Comparison of ENCODE assay signal across 17 cellular contexts in genomic region chr2:200422532-200423262, GRCh38.
DNase-seq lines count a peak whose midpoint lies in the region; ATAC-seq, FAIRE-seq and TF ChIP-seq lines count a peak whose summit lies in the region.
"Had no signal": no experiment of that assay in that cellular context is flagged by ENCODE, and none has a peak within 500 bp of the region (broad histone marks: within the 10 kb centered on the region; RNA-seq: fewer than 3 reads in every experiment).

No MANE protein-coding gene starts in this region.

- peaks cover 4% of the 10 kb centered on the region for H3K4me1 Mint-ChIP-seq in stimulated activated naive CD8-positive, alpha-beta T cell treated with anti-CD3 and anti-CD28 coated beads, Interleukin-15, amount 100 ng/mL, for 72 hours

- no peaks in the 10 kb centered on the region for H3K9me3 ChIP-seq in H1 (ENCODE audit: insufficient read depth in 2 of 2, low read depth in 1 of 2, low read length in 1 of 2)
- H3K9me3 ChIP-seq: body of pancreas, gastrocnemius medialis, transverse colon had no signal

- no peak overlapping the region for H2BK20ac ChIP-seq in H1 (ENCODE audit: low read length)

- H3K4me1 ChIP-seq in H1 (replicated peaks in 1 of 4; ENCODE audit: control insufficient read depth in 3 of 4, insufficient read depth in 4 of 4, low read length in 3 of 4): peaks cover 0 to 4% (median 1%) of the 10 kb centered on the region in 4 experiments; a peak in 2 of 7 replicates
- H3K4me1 ChIP-seq: body of pancreas, gastrocnemius medialis, transverse colon had no signal

- H4K20me1 ChIP-seq in H1 (replicated peaks in 1 of 2; ENCODE audit: control insufficient read depth in 1 of 2, insufficient read depth in 2 of 2, low read length in 2 of 2): no peaks in the 10 kb centered on the region

- no peak for TF ChIP-seq EP300 in H1 (IDR thresholded peaks at IDR 0.05; ENCODE audit: borderline replicate concordance in 1 of 2, low read depth in 2 of 2, low read length in 2 of 2)

- POLR2A ChIA-PET in H1 (lab: Charles Lee; ENCODE audit: partially characterized antibody): no interaction called here

- no peak overlapping the region for H3K27ac ChIP-seq in H1 (ENCODE audit: low read depth, low read length)
- H3K27ac ChIP-seq: body of pancreas, gastrocnemius medialis, transverse colon had no signal

- H3K27ac Mint-ChIP-seq in stimulated activated naive CD8-positive, alpha-beta T cell treated with anti-CD3 and anti-CD28 coated beads, Interleukin-15, amount 100 ng/mL, for 72 hours: no peak overlapping the region

- TF ChIP-seq RAD21 in H1 (IDR thresholded peaks at IDR 0.05 in 1 of 2, conservative IDR thresholded peaks at IDR 0.05 in 1 of 2; ENCODE audit: low read depth in 2 of 2, low read length in 2 of 2): no peak

- H3K9ac ChIP-seq in H1 (replicated peaks in 1 of 4; ENCODE audit: extremely low read depth in 1 of 4, low read depth in 3 of 4, low read length in 3 of 4): no peak overlapping the region

- no peak overlapping the region for H3K14ac ChIP-seq in H1 (ENCODE audit: insufficient read length)

- no peak overlapping the region for H3K4me3 ChIP-seq in H1 (ENCODE audit: extremely low read depth in 1 of 4, insufficient read depth in 2 of 4, low read depth in 3 of 4, low read length in 4 of 4)
- H3K4me3 ChIP-seq: body of pancreas, gastrocnemius medialis, transverse colon had no signal

- TF ChIP-seq CTCF in H1 (IDR thresholded peaks at IDR 0.05; ENCODE audit: control extremely low read depth in 1 of 3, insufficient read depth in 1 of 3, low read depth in 1 of 3, low read length in 3 of 3): no peak

- FAIRE-seq in RCC 7860 (lab: Jason Lieb, UNC) (no peak), H1 (lab: Jason Lieb, UNC) (no peak)

- no peaks in the 10 kb centered on the region for H3K79me2 ChIP-seq in H1 (ENCODE audit: control insufficient read depth in 1 of 2, insufficient read depth in 2 of 2, low read length in 2 of 2)

- no peak overlapping the region for H4K5ac ChIP-seq in H1 (ENCODE audit: insufficient read length, low read depth, low read length)

- H4K91ac ChIP-seq in H1 (replicated peaks; ENCODE audit: insufficient read length, low read length): no peak overlapping the region

- no peaks in the 10 kb centered on the region for H3K27me3 Mint-ChIP-seq in stimulated activated naive CD8-positive, alpha-beta T cell treated with anti-CD3 and anti-CD28 coated beads, Interleukin-15, amount 100 ng/mL, for 72 hours

- H3K56ac ChIP-seq in H1 (replicated peaks; ENCODE audit: insufficient read length, low read depth, low read length): no peak overlapping the region

- H2BK15ac ChIP-seq in H1 (ENCODE audit: low read length): no peak overlapping the region

- in situ Hi-C loops in KBM-7 (cut with MboI; ENCODE audit: low pct_unique_long_range_greater_than_20kb, low sequenced_read_pairs): no loop called here

- no peaks in the 10 kb centered on the region for H3K79me1 ChIP-seq in H1 (ENCODE audit: low read depth, low read length)

- no peak overlapping the region for H3K18ac ChIP-seq in H1 (ENCODE audit: extremely low read depth, low read length)

- H3K36me3 ChIP-seq in H1 (ENCODE audit: control insufficient read depth in 2 of 4, insufficient read depth in 4 of 4, low read length in 3 of 4): peaks cover 3 to 56% (median 33%) of the 10 kb centered on the region in 4 experiments; a peak in 7 of 8 replicates

- no peak for DNase-seq in stimulated activated naive CD8-positive, alpha-beta T cell treated with anti-CD3 and anti-CD28 coated beads, Interleukin-15, amount 100 ng/mL, for 72 hours
- no peak for DNase-seq in stimulated activated naive CD8-positive, alpha-beta T cell treated with anti-CD3 and anti-CD28 coated beads, Interleukin-15, Interleukin-2, amounts not matched to agents 100 U/mL and 50 U/mL, for 24 hours
- DNase-seq in RCC 7860 (ENCODE audit: low spot score): peak; percentile 9
- no peak for DNase-seq in H1 (ENCODE audit: low read depth in 1 of 2, low spot score in 2 of 2)
- no peak for DNase-seq in KBM-7
- no peak for DNase-seq in mucosa of gallbladder (ENCODE audit: low spot score)
- DNase-seq: body of pancreas; effector CD8-positive, alpha-beta T cell; gastrocnemius medialis; GOT3; NCI-H1417; NCI-H2227 treated with DMSO at 0.1 percent for 48 hours; stimulated activated CD4-positive, alpha-beta T cell treated with anti-CD3 and anti-CD28 coated beads, Interleukin-4, amount 100 ng/mL, for 4 hours; transverse colon had no signal

- H3K27me3 ChIP-seq in H1 (replicated peaks in 1 of 4; ENCODE audit: control insufficient read depth in 3 of 4, extremely low read depth in 1 of 4, insufficient read depth in 3 of 4, low read length in 3 of 4): no peaks in the 10 kb centered on the region
- H3K27me3 ChIP-seq: body of pancreas, gastrocnemius medialis, transverse colon had no signal

- no peak overlapping the region for H3K23ac ChIP-seq in H1 (ENCODE audit: insufficient read length)

- H2BK12ac ChIP-seq in H1 (ENCODE audit: low read depth, low read length): no peak overlapping the region

- no peaks in the 10 kb centered on the region for H3K9me3 Mint-ChIP-seq in stimulated activated naive CD8-positive, alpha-beta T cell treated with anti-CD3 and anti-CD28 coated beads, Interleukin-15, amount 100 ng/mL, for 72 hours

- H2AK5ac ChIP-seq in H1 (ENCODE audit: low read depth, low read length): no peak overlapping the region

- CTCF ChIA-PET in H1 (lab: Charles Lee; ENCODE audit: partially characterized antibody): interaction anchor here (0.7 to 0.8 kb wide), 2 partner anchors 61 to 283 kb away, joined by 3 to 4 read pairs; no protein-coding TSS in a partner anchor

- H2BK5ac ChIP-seq in H1 (ENCODE audit: low read depth, low read length): no peak overlapping the region

- no peak overlapping the region for H2AFZ ChIP-seq in H1 (ENCODE audit: low read length)

- no peak overlapping the region for H3K4ac ChIP-seq in H1 (replicated peaks; ENCODE audit: insufficient read length, low read depth, low read length)

- no peaks in the 10 kb centered on the region for H3K23me2 ChIP-seq in H1 (ENCODE audit: low read depth, low read length)

- WGBS in H1 (ENCODE audit: extremely low coverage in 1 of 2, insufficient coverage in 1 of 2, insufficient read length in 1 of 2, insufficient replicate concordance in 2 of 2, low coverage in 1 of 2, low lambda C conversion rate in 2 of 2, missing lambda C conversion rate in 1 of 2), 2 experiments: 85% methylated on average over 7 of the region's 7 CpGs; no CpG with 5 or more reads in 1 of the 2 experiments

- H2BK120ac ChIP-seq in H1 (replicated peaks; ENCODE audit: low read depth, low read length): no peak overlapping the region

- no peak overlapping the region for H3K4me3 Mint-ChIP-seq in stimulated activated naive CD8-positive, alpha-beta T cell treated with anti-CD3 and anti-CD28 coated beads, Interleukin-15, amount 100 ng/mL, for 72 hours

- peak; percentile 79 for ATAC-seq in stimulated activated naive CD8-positive, alpha-beta T cell treated with anti-CD3 and anti-CD28 coated beads, Interleukin-15, amount 100 ng/mL, for 72 hours
- no peak for ATAC-seq in stimulated activated naive CD8-positive, alpha-beta T cell treated with anti-CD3 and anti-CD28 coated beads, Interleukin-15, Interleukin-2, amounts not matched to agents 100 U/mL and 50 U/mL, for 24 hours
- ATAC-seq in HG02970 (IDR thresholded peaks at IDR 0.05; ENCODE audit: low FRiP score, unreplicated experiment) (no peak), GM19397 (IDR thresholded peaks at IDR 0.05; ENCODE audit: unreplicated experiment) (no peak)
- ATAC-seq: body of pancreas, gastrocnemius medialis, sciatic nerve had no signal

- no peak overlapping the region for H3K4me2 ChIP-seq in H1 (ENCODE audit: insufficient read depth in 1 of 2, low read depth in 2 of 2, low read length in 2 of 2)

- no peak overlapping the region for H4K8ac ChIP-seq in H1 (ENCODE audit: extremely low read depth, insufficient read depth, low read length)

- TF ChIP-seq POLR2A in H1 (IDR thresholded peaks at IDR 0.05; ENCODE audit: control extremely low read depth in 1 of 2, low read depth in 2 of 2, low read length in 2 of 2): 0 out of 3 replicates have a peak, but pooled peaks of 1 of the 2 experiments have one; percentile 21

TF ChIP-seq in H1, 55 proteins besides CTCF, POLR2A, EP300 and RAD21:
- TF ChIP-seq POLR2AphosphoS5 (IDR thresholded peaks at IDR 0.05; ENCODE audit: low read depth, low read length) (0 out of 2 replicates have a peak, but pooled peaks have one; percentile 40), ASH2L (IDR thresholded peaks at IDR 0.05; ENCODE audit: low read length) (no peak)
TF ChIP-seq in H1: peak in this region for 1.
